Comparison of ENCODE assay signal across 8 cellular contexts in genomic region chr22:24428751-24429410, GRCh38. TPM values are rescaled to one million over a fixed set of nuclear protein-coding genes. Genes with fewer than 3 reads are reported as not detected.
DNase-seq lines count a peak whose midpoint lies in the region; ATAC-seq and TF ChIP-seq lines count a peak whose summit lies in the region.
"Had no signal": no experiment of that assay in that cellular context is flagged by ENCODE, and none has a peak within 500 bp of the region (broad histone marks: within the 10 kb centered on the region; RNA-seq: fewer than 3 reads in every experiment).

No MANE protein-coding gene starts in this region.

- intact Hi-C loops in CD4-positive, alpha-beta memory T cell (cut with micrococcal nuclease), result no loop called here
- intact Hi-C loops in activated CD4-positive, alpha-beta memory T cell treated with anti-CD3 and anti-CD28 coated beads for 36 hours (cut with micrococcal nuclease), result no loop called here
- intact Hi-C loops in naive thymus-derived CD4-positive, alpha-beta T cell (cut with micrococcal nuclease), result loop anchor here in 1 of 2 donors (2.0 to 5.0 kb wide), 2 partner anchors 33 to 534 kb away; partner anchors contain the start of gene MIF

- ATAC-seq in naive thymus-derived CD4-positive, alpha-beta T cell, result no peak
- no peak for ATAC-seq in GM19324 (IDR thresholded peaks at IDR 0.05; ENCODE audit: low FRiP score, unreplicated experiment)

- 79% methylated on average over 11 of the region's 11 CpGs for WGBS in hepatocyte (ENCODE audit: low lambda C conversion rate, missing lambda C conversion rate)

- H3K4me3 ChIP-seq in CD4-positive, alpha-beta memory T cell (ENCODE audit: low read length in 2 of 2), result peak overlapping the region; percentile 75 to 100
- H3K4me3 ChIP-seq in GM12864 (ENCODE audit: low read depth, low read length), result peak overlapping the region; percentile 76
- peak overlapping the region; percentile 88 for H3K4me3 ChIP-seq in naive thymus-derived CD4-positive, alpha-beta T cell (ENCODE audit: low read length)
- H3K4me3 ChIP-seq in hepatocyte, result no peak overlapping the region

- peak overlapping the region; percentile 81 for H3K27ac ChIP-seq in CD4-positive, alpha-beta memory T cell (ENCODE audit: low read depth, low read length)
- peak overlapping the region; percentile 97 for H3K27ac ChIP-seq in naive thymus-derived CD4-positive, alpha-beta T cell (ENCODE audit: low read depth, low read length)
- H3K27ac ChIP-seq in hepatocyte, result no peak overlapping the region

- POLR2A ChIA-PET in CD4-positive, alpha-beta memory T cell (lab: Charles Lee; ENCODE audit: partially characterized antibody), result interaction anchor here (0.9 to 4.3 kb wide), 9 partner anchors 8 to 515 kb away, joined by 3 to 35 read pairs (median 8); partner anchors contain the start of genes CABIN1, GUCD1 and SNRPD3
- POLR2A ChIA-PET in activated CD4-positive, alpha-beta memory T cell treated with anti-CD3 and anti-CD28 coated beads for 36 hours (lab: Charles Lee), result interaction anchor here (0.9 to 3.6 kb wide), 3 partner anchors 57 to 127 kb away, joined by 3 to 16 read pairs (median 9); partner anchors contain the start of genes GUCD1 and SNRPD3
- POLR2A ChIA-PET in naive thymus-derived CD4-positive, alpha-beta T cell (lab: Charles Lee), result interaction anchor here (1.8 to 3.7 kb wide), 3 partner anchors 7 to 127 kb away, joined by 4 to 32 read pairs (median 12); partner anchors contain the start of genes GUCD1 and SNRPD3

- no peaks in the 10 kb centered on the region for H3K9me2 ChIP-seq in hepatocyte (replicated peaks; ENCODE audit: insufficient read depth)

- TF ChIP-seq CTCF in GM12864 (IDR thresholded peaks at IDR 0.05; ENCODE audit: low read depth, low read length, missing control alignments), result no peak
- TF ChIP-seq CTCF in hepatocyte (IDR thresholded peaks at IDR 0.05; ENCODE audit: poor library complexity), result no peak

- H3K36me3 Mint-ChIP-seq in CD4-positive, alpha-beta memory T cell, result peaks cover 0 to 24% of the 10 kb centered on the region in 2 donors
- H3K36me3 Mint-ChIP-seq in activated CD4-positive, alpha-beta memory T cell treated with anti-CD3 and anti-CD28 coated beads for 36 hours, result peaks cover 3% of the 10 kb centered on the region
- H3K36me3 Mint-ChIP-seq in naive thymus-derived CD4-positive, alpha-beta T cell, result peaks cover 0 to 5% (median 0%) of the 10 kb centered on the region in 5 donors

- H3K79me2 ChIP-seq in hepatocyte, result no peaks in the 10 kb centered on the region

- in situ Hi-C loops in ACHN (cut with HindIII; ENCODE audit: low pct_ligation_motif_present, low pct_unique_long_range_greater_than_20kb, low sequenced_read_pairs), result no loop called here

- no peak for DNase-seq in CD4-positive, alpha-beta memory T cell
- DNase-seq in GM12864 (ENCODE audit: low read depth) (no peak), ACHN (no peak), hepatocyte (ENCODE audit: low spot score) (no peak)
- DNase-seq in activated CD4-positive, alpha-beta memory T cell treated with anti-CD3 and anti-CD28 coated beads for 36 hours, result no peak
- DNase-seq in naive thymus-derived CD4-positive, alpha-beta T cell, result peak in 1 of 9 donors; percentile 27
- DNase-seq: hippocampal formation had no signal

- peak overlapping the region; percentile 86 to 97 (median 94) for H3K4me3 Mint-ChIP-seq in CD4-positive, alpha-beta memory T cell
- H3K4me3 Mint-ChIP-seq in activated CD4-positive, alpha-beta memory T cell treated with anti-CD3 and anti-CD28 coated beads for 36 hours, result peak overlapping the region; percentile 81
- peak overlapping the region; percentile 85 to 97 (median 94) for H3K4me3 Mint-ChIP-seq in naive thymus-derived CD4-positive, alpha-beta T cell

- H3K27ac Mint-ChIP-seq in CD4-positive, alpha-beta memory T cell, result peak overlapping the region; percentile 90 to 99 (median 96)
- H3K27ac Mint-ChIP-seq in activated CD4-positive, alpha-beta memory T cell treated with anti-CD3 and anti-CD28 coated beads for 36 hours, result peak overlapping the region; percentile 94
- peak overlapping the region; percentile 86 to 98 (median 95) for H3K27ac Mint-ChIP-seq in naive thymus-derived CD4-positive, alpha-beta T cell

- H3K9me3 ChIP-seq in CD4-positive, alpha-beta memory T cell (ENCODE audit: control insufficient read depth in 1 of 2, low read length in 2 of 2), result no peaks in the 10 kb centered on the region
- no peaks in the 10 kb centered on the region for H3K9me3 ChIP-seq in naive thymus-derived CD4-positive, alpha-beta T cell (ENCODE audit: control insufficient read depth in 2 of 3, low read length in 3 of 3)
- H3K9me3 ChIP-seq in hepatocyte (ENCODE audit: low read depth), result no peaks in the 10 kb centered on the region

- peaks cover 0 to 6% (median 0%) of the 10 kb centered on the region in 8 donors for H3K9me3 Mint-ChIP-seq in CD4-positive, alpha-beta memory T cell
- H3K9me3 Mint-ChIP-seq in activated CD4-positive, alpha-beta memory T cell treated with anti-CD3 and anti-CD28 coated beads for 36 hours, result no peaks in the 10 kb centered on the region
- peaks cover 0 to 4% (median 0%) of the 10 kb centered on the region in 11 donors for H3K9me3 Mint-ChIP-seq in naive thymus-derived CD4-positive, alpha-beta T cell

- no peak overlapping the region for H3K4me2 ChIP-seq in hepatocyte

- no peaks in the 10 kb centered on the region for H3K27me3 Mint-ChIP-seq in CD4-positive, alpha-beta memory T cell
- no peaks in the 10 kb centered on the region for H3K27me3 Mint-ChIP-seq in activated CD4-positive, alpha-beta memory T cell treated with anti-CD3 and anti-CD28 coated beads for 36 hours
- H3K27me3 Mint-ChIP-seq in naive thymus-derived CD4-positive, alpha-beta T cell, result peaks cover 0 to 2% (median 0%) of the 10 kb centered on the region in 5 donors

- CTCF ChIA-PET in CD4-positive, alpha-beta memory T cell (lab: Charles Lee; ENCODE audit: partially characterized antibody), result interaction anchor here (1.4 to 2.5 kb wide), 2 partner anchors 9 to 74 kb away, joined by 3 to 12 read pairs; no protein-coding TSS in a partner anchor
- CTCF ChIA-PET in activated CD4-positive, alpha-beta memory T cell treated with anti-CD3 and anti-CD28 coated beads for 36 hours (lab: Charles Lee), result interaction anchor here (0.7 to 8.8 kb wide), 7 partner anchors 36 to 97 kb away, joined by 3 to 102 read pairs (median 5); no protein-coding TSS in a partner anchor
- CTCF ChIA-PET in naive thymus-derived CD4-positive, alpha-beta T cell (lab: Charles Lee), result interaction anchor here (0.7 to 1.4 kb wide), 2 partner anchors 10 to 56 kb away, joined by 3 to 4 read pairs; no protein-coding TSS in a partner anchor

- no peaks in the 10 kb centered on the region for H4K20me1 ChIP-seq in hepatocyte (ENCODE audit: insufficient read depth, poor library complexity, severe bottlenecking)

- H3K4me1 ChIP-seq in CD4-positive, alpha-beta memory T cell (ENCODE audit: insufficient read depth, low read length), result peaks cover 91% of the 10 kb centered on the region
- peaks cover 70 to 71% of the 10 kb centered on the region in 2 donors for H3K4me1 ChIP-seq in naive thymus-derived CD4-positive, alpha-beta T cell (ENCODE audit: control insufficient read depth in 2 of 2, insufficient read depth in 2 of 2, low read length in 2 of 2)
- peaks cover 13% of the 10 kb centered on the region for H3K4me1 ChIP-seq in hepatocyte (ENCODE audit: insufficient read depth)

- H3K36me3 ChIP-seq in CD4-positive, alpha-beta memory T cell (ENCODE audit: insufficient read depth, low read length), result peaks cover 8% of the 10 kb centered on the region
- peaks cover 0 to 19% (median 5%) of the 10 kb centered on the region in 3 experiments for H3K36me3 ChIP-seq in naive thymus-derived CD4-positive, alpha-beta T cell (ENCODE audit: control insufficient read depth in 2 of 3, insufficient read depth in 3 of 3, low read length in 3 of 3)
- H3K36me3 ChIP-seq in hepatocyte (replicated peaks; ENCODE audit: insufficient read depth, low read depth), result no peaks in the 10 kb centered on the region

- no peaks in the 10 kb centered on the region for H3K27me3 ChIP-seq in CD4-positive, alpha-beta memory T cell (ENCODE audit: insufficient read depth, low read length)
- no peaks in the 10 kb centered on the region for H3K27me3 ChIP-seq in naive thymus-derived CD4-positive, alpha-beta T cell (ENCODE audit: control insufficient read depth in 2 of 2, insufficient read depth in 2 of 2, low read length in 2 of 2)
- peaks cover 24% of the 10 kb centered on the region for H3K27me3 ChIP-seq in hepatocyte

- no peak overlapping the region for H2AFZ ChIP-seq in hepatocyte

- peaks cover 44 to 82% (median 66%) of the 10 kb centered on the region in 4 donors for H3K4me1 Mint-ChIP-seq in CD4-positive, alpha-beta memory T cell
- peaks cover 72% of the 10 kb centered on the region for H3K4me1 Mint-ChIP-seq in activated CD4-positive, alpha-beta memory T cell treated with anti-CD3 and anti-CD28 coated beads for 36 hours (ENCODE audit: low read depth)
- H3K4me1 Mint-ChIP-seq in naive thymus-derived CD4-positive, alpha-beta T cell, result peaks cover 60 to 82% (median 73%) of the 10 kb centered on the region in 7 donors

RNA-seq across cellular contexts. Expression of gene ADORA2A, which starts 1.5 kb away (rescaled TPM):
- 10 to 100 TPM; 34.5 to 35.0 TPM for total RNA-seq in CD4-positive, alpha-beta memory T cell
- 10 to 100 TPM; 66.7 to 74.7 TPM for polyA plus RNA-seq in CD4-positive, alpha-beta memory T cell
- 10 to 100 TPM; 30.5 to 33.0 TPM for total RNA-seq in activated CD4-positive, alpha-beta memory T cell treated with anti-CD3 and anti-CD28 coated beads for 36 hours
- total RNA-seq in naive thymus-derived CD4-positive, alpha-beta T cell, result 10 to 100 TPM; 22.5 to 43.7 (median 33.4) TPM
- polyA plus RNA-seq in naive thymus-derived CD4-positive, alpha-beta T cell, result 100 to 1,000 TPM in 1 of 2 donors, 10 to 100 TPM in 1; 79.5 to 127 TPM
- 1.2 and 2.0 TPM in 2 replicates for total RNA-seq in hepatocyte
- 3.3 and 4.0 TPM in 2 replicates for polyA plus RNA-seq in hepatocyte
